1 cellular context compared by ENCODE assay signal in genomic region chr1:66925944-66926343, GRCh38.
TF ChIP-seq lines count a peak whose summit lies in the region.

No MANE protein-coding gene starts in this region.

TF ChIP-seq in GM23338, 12 proteins besides CTCF, POLR2A, EP300 and RAD21 (continued from another document):
- TF ChIP-seq STAT1 (IDR thresholded peaks at IDR 0.05; ENCODE audit: unreplicated experiment) (no peak), POLR2AphosphoS5 (IDR thresholded peaks at IDR 0.05; ENCODE audit: low read depth) (no peak), JUNB (IDR thresholded peaks at IDR 0.05; ENCODE audit: unreplicated experiment) (no peak), ZNF331 (CRISPR knock-in tag; IDR thresholded peaks at IDR 0.05; ENCODE audit: low read depth) (no peak)
- TF ChIP-seq, protein P1, sequence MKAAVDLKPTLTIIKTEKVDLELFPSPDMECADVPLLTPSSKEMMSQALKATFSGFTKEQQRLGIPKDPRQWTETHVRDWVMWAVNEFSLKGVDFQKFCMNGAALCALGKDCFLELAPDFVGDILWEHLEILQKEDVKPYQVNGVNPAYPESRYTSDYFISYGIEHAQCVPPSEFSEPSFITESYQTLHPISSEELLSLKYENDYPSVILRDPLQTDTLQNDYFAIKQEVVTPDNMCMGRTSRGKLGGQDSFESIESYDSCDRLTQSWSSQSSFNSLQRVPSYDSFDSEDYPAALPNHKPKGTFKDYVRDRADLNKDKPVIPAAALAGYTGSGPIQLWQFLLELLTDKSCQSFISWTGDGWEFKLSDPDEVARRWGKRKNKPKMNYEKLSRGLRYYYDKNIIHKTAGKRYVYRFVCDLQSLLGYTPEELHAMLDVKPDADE (IDR thresholded peaks at IDR 0.05) = no peak
